ENCODE assay signal across 10 cellular contexts in genomic region chr3:50639055-50639494, GRCh38. TPM values are rescaled to one million over a fixed set of nuclear protein-coding genes. Genes with fewer than 3 reads are reported as not detected.
DNase-seq lines count a peak whose midpoint lies in the region; ATAC-seq, FAIRE-seq and TF ChIP-seq lines count a peak whose summit lies in the region.
"Had no signal": no experiment of that assay in that cellular context is flagged by ENCODE, and none has a peak within 500 bp of the region (broad histone marks: within the 10 kb centered on the region; RNA-seq: fewer than 3 reads in every experiment).

No MANE protein-coding gene starts in this region.

- peak overlapping the region in 5 of 7 donors; percentile 17 to 80 (median 33) for H3K27ac Mint-ChIP-seq in CD14-positive monocyte

- no peak overlapping the region for H3K4me3 ChIP-seq in MG63
- no peak overlapping the region for H3K4me3 ChIP-seq in bronchial epithelial cell (ENCODE audit: low read depth, low read length)
- H3K4me3 ChIP-seq in left lung = no peak overlapping the region
- H3K4me3 ChIP-seq in adrenal gland = no peak overlapping the region
- H3K4me3 ChIP-seq: gastroesophageal sphincter had no signal

- no peak for TF ChIP-seq POLR2A in adrenal gland (IDR thresholded peaks at IDR 0.05)

- DNase-seq in CD14-positive monocyte (ENCODE audit: low spot score) (no peak), MG63 (peak; percentile 85), bronchial epithelial cell (ENCODE audit: low read depth) (peak; percentile 69), left lung (no peak), adrenal gland (no peak), amygdala (lab: John Stamatoyannopoulos, UW) (no peak), left colon (no peak)
- DNase-seq: MM.1S had no signal

- H3K4me3 Mint-ChIP-seq in CD14-positive monocyte = no peak overlapping the region

- TF ChIP-seq CTCF in CD14-positive monocyte (IDR thresholded peaks at IDR 0.05) (no peak), bronchial epithelial cell (IDR thresholded peaks at IDR 0.05; ENCODE audit: insufficient read depth, low read length, severe bottlenecking) (no peak), left lung (IDR thresholded peaks at IDR 0.05) (no peak), adrenal gland (IDR thresholded peaks at IDR 0.05) (no peak)

- H3K9me3 ChIP-seq in MG63 (no peaks in the 10 kb centered on the region), left lung (no peaks in the 10 kb centered on the region), adrenal gland (replicated peaks in 1 of 3) (no peaks in the 10 kb centered on the region)
- H3K9me3 ChIP-seq: gastroesophageal sphincter had no signal

- intact Hi-C loops in CD14-positive monocyte (cut with micrococcal nuclease) = no loop called here
- intact Hi-C loops in left lung (cut with DNase I) = no loop called here
- intact Hi-C loops in adrenal gland (cut with DNase I) = no loop called here
- intact Hi-C loops in left colon (cut with DNase I, micrococcal nuclease) = no loop called here

- no peaks in the 10 kb centered on the region; the same call in 1 of the 2 replicates for H3K36me3 ChIP-seq in MG63
- peaks cover 12% of the 10 kb centered on the region for H3K36me3 ChIP-seq in bronchial epithelial cell (ENCODE audit: control insufficient read depth, insufficient read depth, low read length)
- peaks cover 0 to 63% of the 10 kb centered on the region in 2 donors for H3K36me3 ChIP-seq in left lung
- H3K36me3 ChIP-seq in adrenal gland (replicated peaks in 1 of 2) = peaks cover 0 to 31% of the 10 kb centered on the region in 2 donors

- H3K27me3 Mint-ChIP-seq in CD14-positive monocyte (ENCODE audit: low read depth in 3 of 3) = no peaks in the 10 kb centered on the region

- H3K9me3 Mint-ChIP-seq in CD14-positive monocyte = peaks cover 0 to 2% (median 0%) of the 10 kb centered on the region in 7 donors

- H3K36me3 Mint-ChIP-seq in CD14-positive monocyte = peaks cover 65 to 79% of the 10 kb centered on the region in 2 donors

- H3K4me1 ChIP-seq in left lung = peaks cover 0 to 15% of the 10 kb centered on the region in 2 donors
- H3K4me1 ChIP-seq in adrenal gland (replicated peaks in 1 of 2) = no peaks in the 10 kb centered on the region

- H3K27me3 ChIP-seq in MG63 (no peaks in the 10 kb centered on the region), bronchial epithelial cell (ENCODE audit: control insufficient read depth, insufficient read depth, low read length) (no peaks in the 10 kb centered on the region), left lung (no peaks in the 10 kb centered on the region), adrenal gland (no peaks in the 10 kb centered on the region)
- H3K27me3 ChIP-seq: gastroesophageal sphincter had no signal

- WGBS in adrenal gland, 4 donors = 74 to 89% (median 82%) methylated on average over 6 of the region's 6 CpGs

- H3K4me1 Mint-ChIP-seq in CD14-positive monocyte = peaks cover 24% of the 10 kb centered on the region

- FAIRE-seq in bronchial epithelial cell (lab: Jason Lieb, UNC) = no peak

- no peak overlapping the region for H3K27ac ChIP-seq in left lung
- no peak overlapping the region for H3K27ac ChIP-seq in adrenal gland
- H3K27ac ChIP-seq: gastroesophageal sphincter had no signal

- ATAC-seq in left lung (peak; percentile 21), GM18909 (IDR thresholded peaks at IDR 0.05; ENCODE audit: poor library complexity, unreplicated experiment) (no peak), left colon (no peak)
- ATAC-seq: gastroesophageal sphincter had no signal

RNA-seq across cellular contexts. Expression of gene MAPKAPK3, which starts 22.1 kb away (rescaled TPM):
- polyA plus RNA-seq in CD14-positive monocyte = 100 to 1,000 TPM; 173 to 252 TPM
- total RNA-seq in MG63 (2014; rRNA removed; shearing (Covaris generic); ENCODE audit: low replicate concordance) = 23.7 and 33.4 TPM in 2 replicates
- 42.9 and 47.1 TPM in 2 replicates for total RNA-seq in bronchial epithelial cell
- 100 to 1,000 TPM in 1 of 2 donors, 10 to 100 TPM in 1; 98.6 to 118 TPM for total RNA-seq in left lung
- 100 to 1,000 TPM in 1 of 8 donors, 10 to 100 TPM in 7; 49.6 to 101 (median 68.2) TPM for total RNA-seq in adrenal gland
- polyA plus RNA-seq in adrenal gland = 10 to 100 TPM; 40.6 to 55.0 (median 50.9) TPM
- total RNA-seq in left colon = 10 to 100 TPM; 31.7 to 33.6 TPM

RNA-seq across cellular contexts. Expression of gene CISH, which starts 27.5 kb away (rescaled TPM):
- polyA plus RNA-seq in CD14-positive monocyte = 1 to 10 TPM; 2.9 to 6.2 TPM
- total RNA-seq in MG63 (2014; rRNA removed; shearing (Covaris generic); ENCODE audit: low replicate concordance) = 0.20 TPM in 1 of 2 replicates, not detected in the other
- 0.26 and 0.77 TPM in 2 replicates for total RNA-seq in bronchial epithelial cell
- total RNA-seq in left lung = 10 to 100 TPM; 42.5 to 55.2 TPM
- 10 to 100 TPM in 2 of 8 donors, 1 to 10 TPM in 6; 5.0 to 12.6 (median 6.5) TPM for total RNA-seq in adrenal gland
- 1 to 10 TPM; 1.8 to 9.1 (median 4.7) TPM for polyA plus RNA-seq in adrenal gland
- total RNA-seq in left colon = 10 to 100 TPM; 14.4 to 19.9 TPM

RNA-seq across cellular contexts. Expression of gene DOCK3, which starts 35.7 kb away (rescaled TPM):
- polyA plus RNA-seq in CD14-positive monocyte (under 1 TPM in 1 of 2 donors, not detected in 1; 0.03 TPM), adrenal gland (1 to 10 TPM; 2.0 to 8.6 (median 6.0) TPM)
- 0.26 TPM in 1 of 2 replicates, not detected in the other for total RNA-seq in MG63 (2014; rRNA removed; shearing (Covaris generic); ENCODE audit: low replicate concordance)
- total RNA-seq in bronchial epithelial cell (under 0.01 and 0.26 TPM in 2 replicates), left lung (1 to 10 TPM in 1 of 2 donors, under 1 TPM in 1; 0.34 to 1.4 TPM), adrenal gland (1 to 10 TPM in 7 of 8 donors, under 1 TPM in 1; 0.72 to 4.1 (median 2.7) TPM), left colon (under 1 TPM; 0.09 to 0.34 TPM)

Comparison
In these comparisons a context has a peak if more than half of its experiments do, and no peak if none do; other contexts are left out.
1. DNase-seq: peak in MG63 (single experiment) and bronchial epithelial cell (single experiment); none in CD14-positive monocyte (single experiment), left lung (0 of 2), adrenal gland (0 of 7), amygdala (0 of 56) and left colon (0 of 2).